Comparison of ENCODE assay signal across 9 cellular contexts in genomic region chr1:242129103-242129502, GRCh38.
DNase-seq lines count a peak whose midpoint lies in the region; ATAC-seq lines count a peak whose summit lies in the region.
"Had no signal": no experiment of that assay in that cellular context is flagged by ENCODE, and none has a peak within 500 bp of the region (broad histone marks: within the 10 kb centered on the region; RNA-seq: fewer than 3 reads in every experiment).

No MANE protein-coding gene starts in this region.

- H3K27me3 Mint-ChIP-seq in activated CD4-positive, alpha-beta T cell treated with anti-CD3 and anti-CD28 coated beads, Interleukin-2, amount 10 ng/mL, durations not matched to agents 7 days and 5 days = no peaks in the 10 kb centered on the region
- peaks cover 0 to 5% (median 2%) of the 10 kb centered on the region in 5 donors for H3K27me3 Mint-ChIP-seq in naive thymus-derived CD8-positive, alpha-beta T cell

- CTCF ChIA-PET in activated CD4-positive, alpha-beta T cell treated with anti-CD3 and anti-CD28 coated beads, Interleukin-2, amount 10 ng/mL, durations not matched to agents 7 days and 5 days (lab: Charles Lee) = no interaction called here

- ATAC-seq in GM18508 (IDR thresholded peaks at IDR 0.05; ENCODE audit: insufficient read depth, unreplicated experiment) = peak; percentile 86
- ATAC-seq in HG03342 (IDR thresholded peaks at IDR 0.05; ENCODE audit: unreplicated experiment) = peak; percentile 65
- no peak for ATAC-seq in naive thymus-derived CD8-positive, alpha-beta T cell

- DNase-seq in NOMO-1 treated with DMSO at 0.1 percent for 48 hours (lab: John Stamatoyannopoulos, UW; ENCODE audit: unreplicated experiment) (peak; percentile 50), iPS-NIHi7 (ENCODE audit: extremely low spot score) (peak; percentile 59), middle frontal gyrus (ENCODE audit: extremely low spot score, low spot score) (no peak), GOT3 (lab: John Stamatoyannopoulos, UW) (no peak)
- DNase-seq in activated CD4-positive, alpha-beta T cell treated with anti-CD3 and anti-CD28 coated beads, Interleukin-2, amount 10 ng/mL, durations not matched to agents 7 days and 5 days = no peak
- no peak for DNase-seq in naive thymus-derived CD8-positive, alpha-beta T cell

- H3K4me1 Mint-ChIP-seq in activated CD4-positive, alpha-beta T cell treated with anti-CD3 and anti-CD28 coated beads, Interleukin-2, amount 10 ng/mL, durations not matched to agents 7 days and 5 days = no peaks in the 10 kb centered on the region
- H3K4me1 Mint-ChIP-seq in naive thymus-derived CD8-positive, alpha-beta T cell = no peaks in the 10 kb centered on the region

- peaks cover 3% of the 10 kb centered on the region for H3K9me3 Mint-ChIP-seq in activated CD4-positive, alpha-beta T cell treated with anti-CD3 and anti-CD28 coated beads, Interleukin-2, amount 10 ng/mL, durations not matched to agents 7 days and 5 days
- peaks cover 0 to 16% (median 3%) of the 10 kb centered on the region in 9 donors for H3K9me3 Mint-ChIP-seq in naive thymus-derived CD8-positive, alpha-beta T cell

- H3K36me3 Mint-ChIP-seq in activated CD4-positive, alpha-beta T cell treated with anti-CD3 and anti-CD28 coated beads, Interleukin-2, amount 10 ng/mL, durations not matched to agents 7 days and 5 days (ENCODE audit: low read depth) = no peaks in the 10 kb centered on the region
- H3K36me3 Mint-ChIP-seq in naive thymus-derived CD8-positive, alpha-beta T cell = no peaks in the 10 kb centered on the region
- H3K36me3 Mint-ChIP-seq: activated naive CD8-positive, alpha-beta T cell had no signal

- H3K27ac Mint-ChIP-seq in activated CD4-positive, alpha-beta T cell treated with anti-CD3 and anti-CD28 coated beads, Interleukin-2, amount 10 ng/mL, durations not matched to agents 7 days and 5 days = no peak overlapping the region
- no peak overlapping the region for H3K27ac Mint-ChIP-seq in naive thymus-derived CD8-positive, alpha-beta T cell
- H3K27ac Mint-ChIP-seq: activated naive CD8-positive, alpha-beta T cell had no signal

- POLR2A ChIA-PET in activated CD4-positive, alpha-beta T cell treated with anti-CD3 and anti-CD28 coated beads, Interleukin-2, amount 10 ng/mL, durations not matched to agents 7 days and 5 days (lab: Charles Lee) = no interaction called here
- POLR2A ChIA-PET in naive thymus-derived CD8-positive, alpha-beta T cell (lab: Charles Lee) = no interaction called here

- H3K4me3 Mint-ChIP-seq in activated CD4-positive, alpha-beta T cell treated with anti-CD3 and anti-CD28 coated beads, Interleukin-2, amount 10 ng/mL, durations not matched to agents 7 days and 5 days = no peak overlapping the region
- no peak overlapping the region for H3K4me3 Mint-ChIP-seq in naive thymus-derived CD8-positive, alpha-beta T cell
- H3K4me3 Mint-ChIP-seq: activated naive CD8-positive, alpha-beta T cell had no signal

Comparison
In these comparisons a context has a peak if more than half of its experiments do, and no peak if none do; other contexts are left out.
1. ATAC-seq: peak in GM18508 (single experiment) and HG03342 (single experiment); none in naive thymus-derived CD8-positive, alpha-beta T cell (0 of 2).
2. DNase-seq: peak in NOMO-1 treated with DMSO at 0.1 percent for 48 hours (single experiment) and iPS-NIHi7 (single experiment); none in middle frontal gyrus (single experiment), activated CD4-positive, alpha-beta T cell treated with anti-CD3 and anti-CD28 coated beads, Interleukin-2, amount 10 ng/mL, durations not matched to agents 7 days and 5 days (single experiment), GOT3 (single experiment) and naive thymus-derived CD8-positive, alpha-beta T cell (0 of 10).